In genomic region chr16:28377108-28377625, GRCh38 we compare ENCODE assay signal across 2 cellular contexts. TPM values are rescaled to one million over a fixed set of nuclear protein-coding genes. Genes with fewer than 3 reads are reported as not detected.
"Had no signal": no experiment of that assay in that cellular context is flagged by ENCODE, and none has a peak within 500 bp of the region (broad histone marks: within the 10 kb centered on the region; RNA-seq: fewer than 3 reads in every experiment).

No MANE protein-coding gene starts in this region.

RNA-seq across cellular contexts. Expression of gene NPIPB6, which starts 13.9 kb away (rescaled TPM):
- total RNA-seq: activated naive CD8-positive, alpha-beta T cell treated with anti-CD3 and anti-CD28 coated beads for 36 hours had no signal

RNA-seq across cellular contexts. Expression of gene EIF3CL, which starts 26.5 kb away (rescaled TPM):
- polyA plus RNA-seq: cardiac muscle cell had no signal
